In the genomic region with DNA sequence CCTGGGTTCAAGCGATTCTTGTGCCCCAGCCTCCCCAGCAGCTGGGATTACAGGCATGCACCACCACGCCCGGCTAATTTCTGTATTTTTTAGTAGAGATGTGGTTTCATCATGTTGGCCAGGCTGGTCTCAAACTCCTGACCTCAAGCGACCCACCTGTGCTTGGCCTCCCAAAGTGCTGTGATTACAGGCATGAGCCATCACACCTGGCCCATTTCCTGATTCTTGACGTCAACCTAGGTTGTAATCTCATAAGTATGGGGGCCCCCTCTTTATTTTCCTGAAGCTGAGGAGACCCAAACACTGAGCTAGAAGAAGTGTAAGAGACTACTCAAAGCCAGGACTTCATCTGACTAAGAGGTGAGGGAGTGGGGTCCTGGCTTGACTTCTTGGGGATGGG, we compare ENCODE assay signal across 17 cellular contexts. TPM values are rescaled to one million over a fixed set of nuclear protein-coding genes. Genes with fewer than 3 reads are reported as not detected.
DNase-seq lines count a peak whose midpoint lies in the region; ATAC-seq, FAIRE-seq and TF ChIP-seq lines count a peak whose summit lies in the region.
"Had no signal": no experiment of that assay in that cellular context is flagged by ENCODE, and none has a peak within 500 bp of the region (broad histone marks: within the 10 kb centered on the region; RNA-seq: fewer than 3 reads in every experiment).

No MANE protein-coding gene starts in this region.

- H3K27ac ChIP-seq in spleen, result peak overlapping the region in 7 of 8 donors; percentile 60 to 94 (median 84)

- intact Hi-C loops in spleen (cut with DNase I; ENCODE audit: low total_unique reads), result no loop called here

- no peaks in the 10 kb centered on the region for H3K27me3 ChIP-seq in spleen (replicated peaks in 1 of 7)

- TF ChIP-seq CTCF in spleen (IDR thresholded peaks at IDR 0.05 in 8 of 11, conservative IDR thresholded peaks at IDR 0.05 in 3 of 11), result no peak
- no peak for TF ChIP-seq CTCF in mesothelial cell of epicardium (IDR thresholded peaks at IDR 0.05; ENCODE audit: unreplicated experiment)

- H3K9me3 ChIP-seq in spleen, result no peaks in the 10 kb centered on the region

- no peaks in the 10 kb centered on the region for H3K9me3 Mint-ChIP-seq in T-helper 1 cell treated with Interleukin-12 subunit alpha and Interleukin-12 subunit beta and Interleukin-4 antibody, amounts not matched to agents 30 μg/mL and 1 μg/mL, for 36 hours
- H3K9me3 Mint-ChIP-seq in memory B cell, result no peaks in the 10 kb centered on the region
- no peaks in the 10 kb centered on the region for H3K9me3 Mint-ChIP-seq in mesothelial cell of epicardium
- H3K9me3 Mint-ChIP-seq: CD4-positive, CD25-positive, alpha-beta regulatory T cell; GM23338 had no signal

- 76 to 87% (median 77%) methylated on average over 5 of the region's 5 CpGs for WGBS in spleen, 5 donors

- H3K4me3 ChIP-seq in spleen, result no peak overlapping the region
- H3K4me3 ChIP-seq: GM23338 had no signal

- H3K36me3 Mint-ChIP-seq in T-helper 1 cell treated with Interleukin-12 subunit alpha and Interleukin-12 subunit beta and Interleukin-4 antibody, amounts not matched to agents 30 μg/mL and 1 μg/mL, for 36 hours (ENCODE audit: low read depth), result peaks cover 8% of the 10 kb centered on the region
- peaks cover 2% of the 10 kb centered on the region for H3K36me3 Mint-ChIP-seq in memory B cell
- no peaks in the 10 kb centered on the region for H3K36me3 Mint-ChIP-seq in mesothelial cell of epicardium

- peaks cover 23 to 94% (median 75%) of the 10 kb centered on the region in 6 donors for H3K4me1 ChIP-seq in spleen

- peak; percentile 9 for FAIRE-seq in GM12892 (lab: Jason Lieb, UNC)
- FAIRE-seq: HTR-8/SVneo had no signal

- ATAC-seq in memory B cell (ENCODE audit: low read depth), result no peak
- ATAC-seq: GM23338, Panc1 had no signal

- no peak overlapping the region for H3K4me3 Mint-ChIP-seq in T-helper 1 cell treated with Interleukin-12 subunit alpha and Interleukin-12 subunit beta and Interleukin-4 antibody, amounts not matched to agents 30 μg/mL and 1 μg/mL, for 36 hours
- H3K4me3 Mint-ChIP-seq in memory B cell, result no peak overlapping the region
- H3K4me3 Mint-ChIP-seq in mesothelial cell of epicardium, result no peak overlapping the region
- H3K4me3 Mint-ChIP-seq: CD4-positive, CD25-positive, alpha-beta regulatory T cell; GM23338 had no signal

- no peak for TF ChIP-seq POLR2A in GM12892 (IDR thresholded peaks at IDR 0.05; ENCODE audit: low read depth, low read length)
- no peak for TF ChIP-seq POLR2A in spleen (IDR thresholded peaks at IDR 0.05)

- H3K36me3 ChIP-seq in spleen, result peaks cover 0 to 19% (median 3%) of the 10 kb centered on the region in 6 donors

- peak overlapping the region; percentile 62 for H3K27ac Mint-ChIP-seq in T-helper 1 cell treated with Interleukin-12 subunit alpha and Interleukin-12 subunit beta and Interleukin-4 antibody, amounts not matched to agents 30 μg/mL and 1 μg/mL, for 36 hours
- H3K27ac Mint-ChIP-seq in memory B cell (peak overlapping the region; percentile 62), mesothelial cell of epicardium (no peak overlapping the region)
- H3K27ac Mint-ChIP-seq: GM23338 had no signal

- H3K27me3 Mint-ChIP-seq in T-helper 1 cell treated with Interleukin-12 subunit alpha and Interleukin-12 subunit beta and Interleukin-4 antibody, amounts not matched to agents 30 μg/mL and 1 μg/mL, for 36 hours (ENCODE audit: low read depth), result no peaks in the 10 kb centered on the region
- H3K27me3 Mint-ChIP-seq in memory B cell (no peaks in the 10 kb centered on the region), mesothelial cell of epicardium (ENCODE audit: low read depth) (no peaks in the 10 kb centered on the region)
- H3K27me3 Mint-ChIP-seq: CD4-positive, CD25-positive, alpha-beta regulatory T cell had no signal

- DNase-seq in T-helper 1 cell (no peak), GM12892 (ENCODE audit: insufficient read length) (no peak), memory B cell (ENCODE audit: low spot score in 2 of 2) (no peak), spleen (no peak), mesothelial cell of epicardium (ENCODE audit: low spot score in 2 of 2, unreplicated experiment in 2 of 2) (no peak), HCEC 1CT (no peak), NCI-H345 (lab: John Stamatoyannopoulos, UW) (no peak)
- DNase-seq: Calu3; CD4-positive, CD25-positive, alpha-beta regulatory T cell; NCI-H226; NCI-H526 treated with DMSO at 0.1 percent for 48 hours; NK-92 treated with Interleukin-12 subunit alpha and Interleukin-12 subunit beta, amount 100 ng/mL, for 24 hours; SIG-M5 had no signal

- peaks cover 28% of the 10 kb centered on the region for H3K4me1 Mint-ChIP-seq in T-helper 1 cell treated with Interleukin-12 subunit alpha and Interleukin-12 subunit beta and Interleukin-4 antibody, amounts not matched to agents 30 μg/mL and 1 μg/mL, for 36 hours (ENCODE audit: low read depth)
- H3K4me1 Mint-ChIP-seq in memory B cell (peaks cover 30% of the 10 kb centered on the region), mesothelial cell of epicardium (peaks cover 15% of the 10 kb centered on the region)

RNA-seq across cellular contexts. Expression of a gene that starts 21.8 kb away (rescaled TPM):
- 4.9 TPM for polyA plus RNA-seq in GM12892 (2012; ENCODE audit: missing spikeins)
- total RNA-seq in spleen (10 to 100 TPM; 21.2 to 40.4 (median 35.0) TPM), mesothelial cell of epicardium (32.5 to 34.6 TPM (median 33.9 TPM) in 3 replicates)
- polyA plus RNA-seq in spleen, result 10 to 100 TPM in 1 of 3 donors, 1 to 10 TPM in 2; 6.0 to 14.8 (median 7.7) TPM
